ENCODE assay signal across 11 cellular contexts in genomic region chr12:104498211-104498801, GRCh38. TPM values are rescaled to one million over a fixed set of nuclear protein-coding genes. Genes with fewer than 3 reads are reported as not detected.
A peak's percentile ranks its signal among the peaks of the same experiment; 100 is the strongest.
DNase-seq lines count a peak whose midpoint lies in the region; ATAC-seq and TF ChIP-seq lines count a peak whose summit lies in the region.
"Had no signal": no experiment of that assay in that cellular context is flagged by ENCODE, and none has a peak within 500 bp of the region (broad histone marks: within the 10 kb centered on the region; RNA-seq: fewer than 3 reads in every experiment).

No MANE protein-coding gene starts in this region.

- H3K36me3 ChIP-seq in PC-3 (ENCODE audit: low read depth, low read length) = no peaks in the 10 kb centered on the region

- H3K27me3 ChIP-seq in PC-3 (ENCODE audit: low read length) = no peaks in the 10 kb centered on the region

- peak; percentile 49 for DNase-seq in stimulated activated CD4-positive, alpha-beta T cell treated with anti-CD3 and anti-CD28 coated beads, Interleukin-1b, Interleukin-23, amount 100 ng/mL, for 48 hours
- DNase-seq in stimulated activated CD4-positive, alpha-beta T cell treated with anti-CD3 and anti-CD28 coated beads, Interleukin-12 subunit alpha, Interleukin-12 subunit beta, amount 100 ng/mL, for 4 hours = no peak
- peak; percentile 84 for DNase-seq in activated CD4-positive, alpha-beta T cell treated with anti-CD3 and anti-CD28 coated beads, Interleukin-2, amount 10 ng/mL, durations not matched to agents 24 days and 14 days
- peak; percentile 95 for DNase-seq in foreskin melanocyte
- DNase-seq in NCI-H2081 treated with DMSO at 0.1 percent for 48 hours (lab: John Stamatoyannopoulos, UW) = no peak
- no peak for DNase-seq in AG08396 (ENCODE audit: low spot score)
- no peak for DNase-seq in PC-3
- no peak for DNase-seq in islet precursor cell
- DNase-seq: AML-193, kidney, NCI-H1436 treated with DMSO at 0.1 percent for 48 hours had no signal

- intact Hi-C loops in activated CD4-positive, alpha-beta T cell treated with anti-CD3 and anti-CD28 coated beads, Interleukin-2, amount 10 ng/mL, durations not matched to agents 24 days and 14 days (cut with micrococcal nuclease) = loop anchor here (2.0 to 5.0 kb wide), 3 partner anchors 20 to 174 kb away; no protein-coding TSS in a partner anchor
- intact Hi-C loops in PC-3 (cut with micrococcal nuclease) = no loop called here

- H3K27ac ChIP-seq in PC-3 (ENCODE audit: low read length) = no peak overlapping the region

- no peaks in the 10 kb centered on the region for H3K9me3 ChIP-seq in PC-3 (ENCODE audit: low read length)

- peaks cover 27% of the 10 kb centered on the region for H3K36me3 Mint-ChIP-seq in activated CD4-positive, alpha-beta T cell treated with anti-CD3 and anti-CD28 coated beads, Interleukin-2, amount 10 ng/mL, durations not matched to agents 24 days and 14 days (ENCODE audit: low read depth)

- H3K27ac Mint-ChIP-seq in activated CD4-positive, alpha-beta T cell treated with anti-CD3 and anti-CD28 coated beads, Interleukin-2, amount 10 ng/mL, durations not matched to agents 24 days and 14 days = peak overlapping the region; percentile 66

- H3K4me1 ChIP-seq in PC-3 (ENCODE audit: insufficient read depth, low read length) = no peaks in the 10 kb centered on the region

- no peak for TF ChIP-seq CTCF in PC-3 (conservative IDR thresholded peaks at IDR 0.05; ENCODE audit: low read depth, low read length)

- 0 out of 2 replicates have a peak, but pooled peaks cover 2% of the 10 kb centered on the region for H3K79me2 ChIP-seq in PC-3 (ENCODE audit: low read length)

- H3K9me2 ChIP-seq in PC-3 (replicated peaks; ENCODE audit: low read length) = no peaks in the 10 kb centered on the region

- H3K4me1 Mint-ChIP-seq in activated CD4-positive, alpha-beta T cell treated with anti-CD3 and anti-CD28 coated beads, Interleukin-2, amount 10 ng/mL, durations not matched to agents 24 days and 14 days = peaks cover 76% of the 10 kb centered on the region

- no peak overlapping the region for H3K4me2 ChIP-seq in PC-3 (ENCODE audit: low read length)

- no TSS peak for BruUV-seq in PC-3 (replicated peaks; lab: Mats Ljungman, UMichigan)

- POLR2A ChIA-PET in PC-3 (lab: Charles Lee; ENCODE audit: unreplicated experiment) = no interaction called here

- H3K4me3 Mint-ChIP-seq in activated CD4-positive, alpha-beta T cell treated with anti-CD3 and anti-CD28 coated beads, Interleukin-2, amount 10 ng/mL, durations not matched to agents 24 days and 14 days = peak overlapping the region; percentile 65

- H4K20me1 ChIP-seq in PC-3 (ENCODE audit: low read length) = no peaks in the 10 kb centered on the region

- CTCF ChIA-PET in PC-3 (lab: Charles Lee) = no interaction called here

- no peak overlapping the region for H3K9ac ChIP-seq in PC-3 (ENCODE audit: low read length)

- H3K9me3 Mint-ChIP-seq in activated CD4-positive, alpha-beta T cell treated with anti-CD3 and anti-CD28 coated beads, Interleukin-2, amount 10 ng/mL, durations not matched to agents 24 days and 14 days = no peaks in the 10 kb centered on the region

- H3F3A ChIP-seq in PC-3 (ENCODE audit: low read length, unreplicated experiment) = no peaks in the 10 kb centered on the region

- no peak overlapping the region for H2AFZ ChIP-seq in PC-3 (ENCODE audit: low read length)

- no peaks in the 10 kb centered on the region for H3K27me3 Mint-ChIP-seq in activated CD4-positive, alpha-beta T cell treated with anti-CD3 and anti-CD28 coated beads, Interleukin-2, amount 10 ng/mL, durations not matched to agents 24 days and 14 days

- no peak overlapping the region for H3K4me3 ChIP-seq in PC-3 (ENCODE audit: low read length)

- ATAC-seq in PC-3 = no peak

RNA-seq across cellular contexts. Expression of gene CHST11, which starts 41.6 kb away (rescaled TPM):
- 44.9 and 46.2 TPM in 2 replicates for total RNA-seq in activated CD4-positive, alpha-beta T cell treated with anti-CD3 and anti-CD28 coated beads, Interleukin-2, amount 10 ng/mL, durations not matched to agents 24 days and 14 days
- total RNA-seq in PC-3 (2014; rRNA removed) = 53.5 and 56.7 TPM in 2 replicates

Comparison
In these comparisons a context has a peak if more than half of its experiments do, and no peak if none do; other contexts are left out.
1. DNase-seq: peak in stimulated activated CD4-positive, alpha-beta T cell treated with anti-CD3 and anti-CD28 coated beads, Interleukin-1b, Interleukin-23, amount 100 ng/mL, for 48 hours (single experiment), activated CD4-positive, alpha-beta T cell treated with anti-CD3 and anti-CD28 coated beads, Interleukin-2, amount 10 ng/mL, durations not matched to agents 24 days and 14 days (single experiment) and foreskin melanocyte (single experiment); none in stimulated activated CD4-positive, alpha-beta T cell treated with anti-CD3 and anti-CD28 coated beads, Interleukin-12 subunit alpha, Interleukin-12 subunit beta, amount 100 ng/mL, for 4 hours (single experiment), NCI-H2081 treated with DMSO at 0.1 percent for 48 hours (single experiment), AG08396 (single experiment), PC-3 (single experiment) and islet precursor cell (single experiment).